ENCODE assay signal across 8 cellular contexts in genomic region chr1:75725256-75725655, GRCh38. TPM values are rescaled to one million over a fixed set of nuclear protein-coding genes. Genes with fewer than 3 reads are reported as not detected.
DNase-seq lines count a peak whose midpoint lies in the region; ATAC-seq and TF ChIP-seq lines count a peak whose summit lies in the region.

No MANE protein-coding gene starts in this region.

- peaks cover 3% of the 10 kb centered on the region for H3K36me3 Mint-ChIP-seq in osteocyte (ENCODE audit: unreplicated experiment)

- no peaks in the 10 kb centered on the region for H3K27me3 Mint-ChIP-seq in osteocyte (ENCODE audit: unreplicated experiment)

- CTCF ChIA-PET in Panc1 (lab: Charles Lee): interaction anchor here (0.6 kb wide), 1 partner anchor 132 kb away, joined by 3 read pairs; no protein-coding TSS in a partner anchor

- H3K4me1 Mint-ChIP-seq in osteocyte (ENCODE audit: unreplicated experiment): peaks cover 35% of the 10 kb centered on the region

- H3K4me3 ChIP-seq in GM08714 (ENCODE audit: low read length) (peak overlapping the region; percentile 92), Panc1 (ENCODE audit: low read depth in 2 of 2, low read length in 2 of 2) (peak overlapping the region; percentile 76 to 92), epithelial cell of esophagus (ENCODE audit: low read length) (peak overlapping the region; percentile 87)

- TF ChIP-seq CTCF in Panc1 (IDR thresholded peaks at IDR 0.05) (no peak), epithelial cell of esophagus (IDR thresholded peaks at IDR 0.05; ENCODE audit: insufficient read depth, low read depth, low read length, missing control alignments) (no peak), osteocyte (IDR thresholded peaks at IDR 0.05) (no peak)

- peak overlapping the region; percentile 98 for H3K27ac Mint-ChIP-seq in osteocyte (ENCODE audit: unreplicated experiment)

- POLR2A ChIA-PET in Panc1 (lab: Charles Lee): no interaction called here

- ATAC-seq in Panc1: no peak
- ATAC-seq in HG03565 (IDR thresholded peaks at IDR 0.05; ENCODE audit: unreplicated experiment): no peak
- ATAC-seq in GM21717 (IDR thresholded peaks at IDR 0.05; ENCODE audit: unreplicated experiment): no peak

- H3K27me3 ChIP-seq in Panc1 (ENCODE audit: control insufficient read depth, insufficient read depth, low read length): no peaks in the 10 kb centered on the region

- H3K9me3 Mint-ChIP-seq in osteocyte (ENCODE audit: unreplicated experiment): no peaks in the 10 kb centered on the region

- H3K4me1 ChIP-seq in Panc1 (ENCODE audit: control insufficient read depth, insufficient read depth, low read length): peaks cover 22% of the 10 kb centered on the region

- in situ Hi-C loops in Panc1 (cut with HindIII; ENCODE audit: low pct_unique_long_range_greater_than_20kb, low sequenced_read_pairs): no loop called here

- H3K9me3 ChIP-seq in Panc1 (ENCODE audit: control insufficient read depth, insufficient read depth, low read depth, low read length): no peaks in the 10 kb centered on the region

- no TSS peak for BruUV-seq in Panc1 (replicated peaks; lab: Mats Ljungman, UMichigan)

- peak overlapping the region; percentile 98 for H3K4me3 Mint-ChIP-seq in osteocyte (ENCODE audit: unreplicated experiment)

- intact Hi-C loops in Panc1 (cut with micrococcal nuclease; ENCODE audit: unreplicated experiment): loop anchor here (2.0 kb wide), 1 partner anchor 64 kb away; no protein-coding TSS in a partner anchor

- H3K36me3 ChIP-seq in Panc1 (ENCODE audit: control insufficient read depth, insufficient read depth, low read length): no peaks in the 10 kb centered on the region; the same call in 1 of the 2 replicates

- peak overlapping the region; percentile 89 for H3K27ac ChIP-seq in Panc1 (ENCODE audit: low read length)

- DNase-seq in Panc1 (ENCODE audit: low read depth, low spot score) (no peak), epithelial cell of esophagus (ENCODE audit: low read depth) (no peak), osteocyte (ENCODE audit: extremely low spot score, unreplicated experiment) (no peak), NCI-H2171 (lab: John Stamatoyannopoulos, UW) (no peak)
- DNase-seq in stimulated activated CD4-positive, alpha-beta T cell treated with anti-CD3 and anti-CD28 coated beads, Interleukin-2, amount 100 ng/mL, for 48 hours: no peak

RNA-seq across cellular contexts. Expression of gene ACADM, which starts 0.7 kb away (rescaled TPM):
- 57.2 TPM for total RNA-seq in Panc1 (2021; ENCODE audit: unreplicated experiment)
- polyA plus RNA-seq in Panc1 (2012; ENCODE audit: insufficient read length): 60.2 TPM
- total RNA-seq in osteocyte: 36.2 and 37.1 TPM in 2 replicates
